Comparison of ENCODE assay signal across 27 cellular contexts in the genomic region with DNA sequence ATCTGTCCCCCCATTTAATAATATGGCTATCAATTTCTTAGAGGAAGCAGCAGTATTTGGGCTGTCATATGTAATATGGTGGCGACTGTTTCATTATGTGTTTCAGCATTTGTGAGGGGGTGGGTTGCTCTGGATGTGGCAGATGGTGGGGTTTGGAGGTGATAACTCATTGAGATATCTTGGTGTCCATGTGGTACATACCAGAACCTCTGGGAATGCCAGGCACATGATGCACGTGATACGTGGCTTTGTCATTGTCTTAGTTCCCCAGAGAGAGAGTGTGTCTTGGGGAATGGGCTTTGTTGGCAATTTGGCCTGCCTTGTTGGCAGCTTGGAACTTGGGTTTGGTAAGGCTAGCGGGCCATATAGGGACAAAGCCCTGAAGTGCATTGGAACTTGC.
"Had no signal": no experiment of that assay in that cellular context is flagged by ENCODE, and none has a peak within 500 bp of the region (broad histone marks: within the 10 kb centered on the region; RNA-seq: fewer than 3 reads in every experiment).

No MANE protein-coding gene starts in this region.

- H3K4me3 Mint-ChIP-seq: mesothelial cell of epicardium; naive thymus-derived CD8-positive, alpha-beta T cell; nephron progenitor cell; stimulated activated effector memory CD8-positive, alpha-beta T cell treated with anti-CD3 and anti-CD28 coated beads, Interleukin-12 subunit alpha, Interleukin-12 subunit beta, amount 100 ng/mL, for 72 hours had no signal

- H3K27ac ChIP-seq: coronary artery, foreskin keratinocyte, heart left ventricle, hepatocyte, right atrium auricular region, stomach had no signal

- H3K4me3 ChIP-seq: coronary artery, esophagus muscularis mucosa, gastroesophageal sphincter, heart left ventricle, hepatocyte, lung, prostate gland, right atrium auricular region, stomach, thyroid gland had no signal

- H3K4me2 ChIP-seq: hepatocyte had no signal

- H3K27me3 Mint-ChIP-seq: naive thymus-derived CD8-positive, alpha-beta T cell had no signal

- H3K4me1 ChIP-seq: foreskin keratinocyte, right atrium auricular region had no signal

- H3K27me3 ChIP-seq: esophagus muscularis mucosa, foreskin keratinocyte, gastroesophageal sphincter, heart left ventricle, hepatocyte, right atrium auricular region, stomach, thyroid gland had no signal

- ATAC-seq: foreskin keratinocyte; gastroesophageal sphincter; left lobe of liver; naive thymus-derived CD8-positive, alpha-beta T cell; sciatic nerve; stimulated activated effector memory CD8-positive, alpha-beta T cell treated with anti-CD3 and anti-CD28 coated beads, Interleukin-12 subunit alpha, Interleukin-12 subunit beta, amount 100 ng/mL, for 72 hours had no signal

- FAIRE-seq: endothelial cell of umbilical vein, kidney had no signal

- H3K4me1 Mint-ChIP-seq: mesothelial cell of epicardium had no signal

- DNase-seq: dermis blood vessel endothelial cell; effector memory CD4-positive, alpha-beta T cell; foreskin keratinocyte; heart left ventricle; kidney; mesenchymal stem cell; naive thymus-derived CD8-positive, alpha-beta T cell; nephron progenitor cell; nucleus accumbens; stimulated activated CD4-positive, alpha-beta T cell treated with anti-CD3 and anti-CD28 coated beads, Interleukin-2, amount 100 ng/mL, for 24 hours; stimulated activated CD4-positive, alpha-beta T cell treated with anti-CD3 and anti-CD28 coated beads, Interleukin-4, amount 100 ng/mL, for 24 hours; stimulated activated naive CD4-positive, alpha-beta T cell treated with Interleukin-2 at 50 U/mL for 16 hours; stomach; thyroid gland; trophoblast cell had no signal

- H2AFZ ChIP-seq: hepatocyte had no signal

- H3K27ac Mint-ChIP-seq: mesothelial cell of epicardium; stimulated activated effector memory CD8-positive, alpha-beta T cell treated with anti-CD3 and anti-CD28 coated beads, Interleukin-12 subunit alpha, Interleukin-12 subunit beta, amount 100 ng/mL, for 72 hours had no signal

- H3K9me3 ChIP-seq: esophagus muscularis mucosa, gastroesophageal sphincter, heart left ventricle, prostate gland, right atrium auricular region, stomach, thyroid gland had no signal

- H3K9me3 Mint-ChIP-seq: mesothelial cell of epicardium; naive thymus-derived CD8-positive, alpha-beta T cell; stimulated activated effector memory CD8-positive, alpha-beta T cell treated with anti-CD3 and anti-CD28 coated beads, Interleukin-12 subunit alpha, Interleukin-12 subunit beta, amount 100 ng/mL, for 72 hours had no signal
